19 cellular contexts compared by ENCODE assay signal in genomic region chr4:73715659-73716058, GRCh38. TPM values are rescaled to one million over a fixed set of nuclear protein-coding genes. Genes with fewer than 3 reads are reported as not detected.
"Had no signal": no experiment of that assay in that cellular context is flagged by ENCODE, and none has a peak within 500 bp of the region (broad histone marks: within the 10 kb centered on the region; RNA-seq: fewer than 3 reads in every experiment).

No MANE protein-coding gene starts in this region.

- H3K27ac ChIP-seq: esophagus squamous epithelium, gastroesophageal sphincter, stomach, thoracic aorta, transverse colon had no signal

- H3K9me3 ChIP-seq: esophagus squamous epithelium, gastroesophageal sphincter, mucosa of descending colon, stomach, thoracic aorta, transverse colon had no signal

- DNase-seq: dermis blood vessel endothelial cell; esophagus squamous epithelium; foreskin fibroblast; glutamatergic neuron; islet precursor cell; mammary epithelial cell; mucosa of descending colon; naive thymus-derived CD8-positive, alpha-beta T cell; posterior cingulate gyrus; small intestine; stimulated activated CD4-positive, alpha-beta T cell treated with anti-CD3 and anti-CD28 coated beads, Interleukin-12 subunit alpha, Interleukin-12 subunit beta, amount 100 ng/mL, for 4 hours; stimulated activated naive CD4-positive, alpha-beta T cell; stomach; substantia nigra; transverse colon had no signal

- ATAC-seq: gastroesophageal sphincter; left lobe of liver; mucosa of descending colon; naive thymus-derived CD8-positive, alpha-beta T cell had no signal

- H3K36me3 ChIP-seq: esophagus squamous epithelium, gastroesophageal sphincter, stomach, thoracic aorta, transverse colon had no signal

- H3K27me3 ChIP-seq: esophagus squamous epithelium, gastroesophageal sphincter, stomach, transverse colon had no signal

- H3K4me3 ChIP-seq: esophagus squamous epithelium, gastroesophageal sphincter, mucosa of descending colon, stomach, thoracic aorta, transverse colon had no signal

- H3K4me1 ChIP-seq: gastroesophageal sphincter, stomach, transverse colon had no signal

RNA-seq across cellular contexts. Expression of gene CXCL8, which starts 24.7 kb away (rescaled TPM):
- polyA plus RNA-seq: neural cell had no signal
